In the genomic region with DNA sequence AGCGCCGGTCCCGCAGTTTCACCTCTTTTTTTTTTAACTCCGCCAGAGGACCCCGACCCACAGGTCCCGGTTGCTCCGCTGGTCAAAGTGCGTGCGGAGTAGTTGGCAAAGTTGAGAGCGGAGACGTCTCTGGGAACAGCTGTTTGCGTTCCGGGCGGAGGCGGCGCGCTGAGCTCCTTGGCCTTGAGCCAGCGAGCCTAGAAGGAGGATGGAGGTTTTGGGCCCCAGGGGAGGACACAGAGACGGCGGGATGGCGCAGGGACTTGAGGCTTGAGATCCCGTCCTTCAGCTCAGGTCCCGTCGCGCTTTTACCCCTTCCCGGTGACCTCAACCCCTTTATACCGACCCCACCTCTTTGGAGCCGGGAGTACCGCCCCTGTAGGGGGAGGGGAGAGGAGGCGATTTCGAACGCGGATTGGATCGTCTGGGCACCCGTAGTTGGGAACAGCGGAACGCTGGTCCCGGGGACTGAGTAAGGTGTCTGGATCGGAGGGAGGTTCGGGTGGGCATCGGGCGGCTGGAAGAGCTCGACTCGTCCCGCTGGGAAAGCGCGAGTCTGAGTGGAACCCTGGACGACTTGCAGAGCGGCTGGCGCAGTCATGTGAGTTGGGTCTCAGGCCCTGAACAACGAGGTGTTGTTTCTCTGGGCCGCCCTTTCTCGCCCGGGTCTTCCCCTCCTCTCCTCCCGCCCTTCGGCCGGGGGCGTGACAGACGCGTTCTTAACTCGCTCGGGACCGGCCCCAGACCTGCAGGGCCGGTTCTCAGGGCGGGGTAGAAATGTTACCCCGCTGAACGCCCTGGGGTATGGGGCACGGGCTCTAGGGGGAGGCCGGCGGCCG, we compare ENCODE assay signal across 8 cellular contexts. TPM values are rescaled to one million over a fixed set of nuclear protein-coding genes. Genes with fewer than 3 reads are reported as not detected.
DNase-seq lines count a peak whose midpoint lies in the region; ATAC-seq, FAIRE-seq and TF ChIP-seq lines count a peak whose summit lies in the region.

A gene with protein sequence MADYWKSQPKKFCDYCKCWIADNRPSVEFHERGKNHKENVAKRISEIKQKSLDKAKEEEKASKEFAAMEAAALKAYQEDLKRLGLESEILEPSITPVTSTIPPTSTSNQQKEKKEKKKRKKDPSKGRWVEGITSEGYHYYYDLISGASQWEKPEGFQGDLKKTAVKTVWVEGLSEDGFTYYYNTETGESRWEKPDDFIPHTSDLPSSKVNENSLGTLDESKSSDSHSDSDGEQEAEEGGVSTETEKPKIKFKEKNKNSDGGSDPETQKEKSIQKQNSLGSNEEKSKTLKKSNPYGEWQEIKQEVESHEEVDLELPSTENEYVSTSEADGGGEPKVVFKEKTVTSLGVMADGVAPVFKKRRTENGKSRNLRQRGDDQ (plus strand): TSS at position 435 of the 839 bp plus-strand sequence. CDS start 165 bp downstream, at position 600.

- peak within 1 kb of the TSS; percentile 93 for H3K9ac ChIP-seq in HepG2 (ENCODE audit: insufficient read depth, low read depth, low read length)

- no peak for TF ChIP-seq CTCF in C4-2B (conservative IDR thresholded peaks at IDR 0.05)
- no peak for TF ChIP-seq CTCF in HepG2 (CRISPR knock-in tag; IDR thresholded peaks at IDR 0.05)

- peak within 1 kb of the TSS; percentile 84 to 96 (median 90) for H3K4me3 ChIP-seq in HepG2 (replicated peaks in 1 of 3; ENCODE audit: insufficient read depth in 1 of 3, low read depth in 2 of 3, low read length in 3 of 3)

- POLR2A ChIA-PET in HepG2 (lab: Yijun Ruan, JAX) = interaction anchor here (0.6 to 2.7 kb wide), 17 partner anchors 12 to 589 kb away, joined by 3 to 35 read pairs (median 7); a partner anchor contains a TSS

- DNase-seq in NCI-H526 (lab: John Stamatoyannopoulos, UW) (peak; percentile 97 to 99), dedifferentiated amniotic fluid mesenchymal stem cell (ENCODE audit: extremely low spot score) (peak; percentile 87), HepG2 (ENCODE audit: low spot score) (peak; percentile 89)
- peak; percentile 83 for DNase-seq in activated CD4-positive, alpha-beta T cell treated with anti-CD3 and anti-CD28 coated beads, Interleukin-2, amount 50 U/mL, for 1 hour
- DNase-seq in stimulated activated CD4-positive, alpha-beta T cell treated with anti-CD3 and anti-CD28 coated beads, Interleukin-2, amount 100 ng/mL, for 48 hours = peak; percentile 80 to 86

- H3K27ac ChIP-seq in C4-2B = peak within 1 kb of the TSS; percentile 93
- peak within 1 kb of the TSS; percentile 98 for H3K27ac ChIP-seq in HepG2 (ENCODE audit: extremely low read length, insufficient read depth, low read length)

- in situ Hi-C loops in HepG2 (cut with HindIII; ENCODE audit: extremely low pct_ligation_motif_present, low pct_unique_long_range_greater_than_20kb) = loop anchor here (10.0 kb wide), 1 partner anchor 134 kb away; a partner anchor contains a TSS

- H3K4me2 ChIP-seq in HepG2 (ENCODE audit: low read depth, low read length) = peak within 1 kb of the TSS; percentile 86

- ATAC-seq in GM19324 (IDR thresholded peaks at IDR 0.05; ENCODE audit: low FRiP score, unreplicated experiment) (peak; percentile 76), HG03460 (IDR thresholded peaks at IDR 0.05; ENCODE audit: unreplicated experiment) (peak; percentile 66), HepG2 (peak; percentile 82)

- H2AFZ ChIP-seq in HepG2 (ENCODE audit: low read length) = no peak within 1 kb of the TSS

- peaks cover 75% of the 10 kb centered on the region for H3K79me2 ChIP-seq in HepG2 (ENCODE audit: insufficient read depth, low read length)

- TF ChIP-seq EP300 in HepG2 (IDR thresholded peaks at IDR 0.05; ENCODE audit: low read depth in 2 of 2, low read length in 2 of 2) (peak; percentile 64 to 76), HepG2 (CRISPR knock-in tag; IDR thresholded peaks at IDR 0.05; ENCODE audit: borderline replicate concordance) (peak; percentile 39; the same call in 1 of the 2 replicates)

- no TSS peak for BruUV-seq in HepG2 (replicated peaks; lab: Mats Ljungman, UMichigan)

- WGBS in HepG2 (ENCODE audit: low lambda C conversion rate) = under 1% methylated on average over 23 of the region's 71 CpGs

- H3K36me3 ChIP-seq in HepG2 (replicated peaks in 1 of 2; ENCODE audit: control insufficient read depth in 1 of 2, insufficient read depth in 2 of 2, low read length in 2 of 2) = peaks cover 0 to 10% of the 10 kb centered on the region in 2 experiments

- intact Hi-C loops in HepG2 (cut with micrococcal nuclease; ENCODE audit: unreplicated experiment) = loop anchor here (1.0 to 5.0 kb wide), 5 partner anchors 56 to 274 kb away; a partner anchor contains a TSS

- FAIRE-seq in HepG2 (lab: Jason Lieb, UNC) = peak; percentile 44

- peak; percentile 98 for TF ChIP-seq POLR2A in HepG2 (IDR thresholded peaks at IDR 0.05; ENCODE audit: insufficient read depth in 1 of 2, low read depth in 2 of 2, low read length in 2 of 2)

- H4K20me1 ChIP-seq in HepG2 (ENCODE audit: insufficient read depth, low read length) = peaks cover 25% of the 10 kb centered on the region

- H3K4me1 ChIP-seq in HepG2 (ENCODE audit: insufficient read depth, low read length) = peaks cover 52% of the 10 kb centered on the region

- no peaks in the 10 kb centered on the region; a peak in 1 of 5 replicates for H3K27me3 ChIP-seq in HepG2 (ENCODE audit: control insufficient read depth in 1 of 2, insufficient read depth in 2 of 2, low read length in 2 of 2)

- CTCF ChIA-PET in HepG2 (lab: Yijun Ruan, JAX; ENCODE audit: low intra/inter-chr PET ratio, low total read pairs) = no interaction called here

- H3K9me3 ChIP-seq in HepG2 (ENCODE audit: low read length) = no peaks in the 10 kb centered on the region

- TF ChIP-seq RAD21 in HepG2 (CRISPR knock-in tag; IDR thresholded peaks at IDR 0.05) = 0 out of 2 replicates have a peak, but pooled peaks have one; percentile 32

TF ChIP-seq in HepG2, 621 proteins besides CTCF, POLR2A, EP300 and RAD21 (continues in another document):
- TF ChIP-seq ZNF350 (CRISPR knock-in tag; IDR thresholded peaks at IDR 0.05; ENCODE audit: borderline replicate concordance, low read depth) (peak; percentile 56), SAFB2 (CRISPR knock-in tag; IDR thresholded peaks at IDR 0.05; ENCODE audit: borderline replicate concordance, low read depth) (no peak; the same call in 1 of the 2 replicates), TBP (CRISPR knock-in tag; IDR thresholded peaks at IDR 0.05) (no peak), ZNF224 (CRISPR knock-in tag; IDR thresholded peaks at IDR 0.05) (no peak), ZKSCAN8 (CRISPR knock-in tag; IDR thresholded peaks at IDR 0.05; ENCODE audit: borderline replicate concordance) (no peak), MXI1 (IDR thresholded peaks at IDR 0.05; ENCODE audit: borderline replicate concordance, low read depth, low read length) (peak; percentile 77; the same call in 2 of the 3 replicates), BCL6 (CRISPR knock-in tag; IDR thresholded peaks at IDR 0.05) (no peak; the same call in 1 of the 2 replicates), TBX3 (IDR thresholded peaks at IDR 0.05; ENCODE audit: borderline replicate concordance) (peak; percentile 93), ZNF766 (CRISPR knock-in tag; IDR thresholded peaks at IDR 0.05; ENCODE audit: borderline replicate concordance) (no peak; the same call in 1 of the 2 replicates), ZNF879 (CRISPR knock-in tag; IDR thresholded peaks at IDR 0.05) (no peak), ZNF556 (CRISPR knock-in tag; IDR thresholded peaks at IDR 0.05; ENCODE audit: borderline replicate concordance) (peak; percentile 84), ZNF775 (CRISPR knock-in tag; IDR thresholded peaks at IDR 0.05; ENCODE audit: borderline replicate concordance) (no peak), ZNF431 (CRISPR knock-in tag; IDR thresholded peaks at IDR 0.05; ENCODE audit: borderline replicate concordance, low read depth) (0 out of 2 replicates have a peak, but pooled peaks have one; percentile 21), HIVEP1 (CRISPR knock-in tag; IDR thresholded peaks at IDR 0.05) (no peak), HMGA1 (CRISPR knock-in tag; conservative IDR thresholded peaks at IDR 0.05) (no peak)
- TF ChIP-seq, protein P1, sequence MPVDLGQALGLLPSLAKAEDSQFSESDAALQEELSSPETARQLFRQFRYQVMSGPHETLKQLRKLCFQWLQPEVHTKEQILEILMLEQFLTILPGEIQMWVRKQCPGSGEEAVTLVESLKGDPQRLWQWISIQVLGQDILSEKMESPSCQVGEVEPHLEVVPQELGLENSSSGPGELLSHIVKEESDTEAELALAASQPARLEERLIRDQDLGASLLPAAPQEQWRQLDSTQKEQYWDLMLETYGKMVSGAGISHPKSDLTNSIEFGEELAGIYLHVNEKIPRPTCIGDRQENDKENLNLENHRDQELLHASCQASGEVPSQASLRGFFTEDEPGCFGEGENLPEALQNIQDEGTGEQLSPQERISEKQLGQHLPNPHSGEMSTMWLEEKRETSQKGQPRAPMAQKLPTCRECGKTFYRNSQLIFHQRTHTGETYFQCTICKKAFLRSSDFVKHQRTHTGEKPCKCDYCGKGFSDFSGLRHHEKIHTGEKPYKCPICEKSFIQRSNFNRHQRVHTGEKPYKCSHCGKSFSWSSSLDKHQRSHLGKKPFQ (CRISPR knock-in tag; IDR thresholded peaks at IDR 0.05; ENCODE audit: insufficient replicate concordance) = no peak

RNA-seq across cellular contexts. Expression of the gene that starts here (rescaled TPM):
- total RNA-seq in HepG2 (2016; rRNA removed; fragmentation: Illumina TruSeq; extraction: Trizol) = 11.7 and 16.8 TPM in 2 replicates
- 1.8 and 2.7 TPM in 2 replicates for total RNA-seq in HepG2 (2016; cell fraction: cytosol; rRNA removed; fragmentation: Illumina TruSeq; extraction: Trizol; ENCODE audit: low read depth)
- 12.5 and 16.9 TPM in 2 replicates for total RNA-seq in HepG2 (2016; cell fraction: insoluble cytoplasmic fraction; rRNA removed; fragmentation: Illumina TruSeq; extraction: Trizol)
- total RNA-seq in HepG2 (2016; cell fraction: membrane; rRNA removed; fragmentation: Illumina TruSeq; extraction: Trizol) = 4.5 and 4.9 TPM in 2 replicates
- 8.6 and 8.7 TPM in 2 replicates for total RNA-seq in HepG2 (2016; cell fraction: nucleus; rRNA removed; fragmentation: Illumina TruSeq; extraction: Trizol)
- polyA plus RNA-seq in HepG2 (2011; rRNA removed) = 5.6 and 6.7 TPM in 2 replicates
- polyA plus RNA-seq in HepG2 (2011; cell fraction: cytosol; rRNA removed) = 2.7 and 3.8 TPM in 2 replicates
- polyA plus RNA-seq in HepG2 (2011; cell fraction: nucleus; rRNA removed) = 2.8 and 4.4 TPM in 2 replicates
- 9.8 and 11.1 TPM in 2 replicates for polyA plus RNA-seq in HepG2 (2012)
- 1.0 and 1.1 TPM in 2 replicates for polyA plus RNA-seq in HepG2 (2016; cell fraction: cytosol; fragmentation: Illumina TruSeq; extraction: Trizol; ENCODE audit: low read depth)
- polyA plus RNA-seq in HepG2 (2016; cell fraction: insoluble cytoplasmic fraction; fragmentation: Illumina TruSeq; extraction: Trizol; ENCODE audit: low read depth) = 18.0 and 18.9 TPM in 2 replicates
- polyA plus RNA-seq in HepG2 (2016; cell fraction: membrane; fragmentation: Illumina TruSeq; extraction: Trizol; ENCODE audit: low read depth) = 2.6 and 3.2 TPM in 2 replicates
- 14.5 and 15.5 TPM in 2 replicates for polyA plus RNA-seq in HepG2 (2016; cell fraction: nucleus; fragmentation: Illumina TruSeq; extraction: Trizol; ENCODE audit: insufficient read depth, low read depth)
- polyA minus RNA-seq in HepG2 (2011; rRNA and poly(A)+ RNA removed; ENCODE audit: low replicate concordance) = 0.91 and 1.3 TPM in 2 replicates
- polyA minus RNA-seq in HepG2 (2011; cell fraction: cytosol; rRNA and poly(A)+ RNA removed) = 3.2 and 3.7 TPM in 2 replicates
- polyA minus RNA-seq in HepG2 (2011; cell fraction: nucleus; rRNA and poly(A)+ RNA removed) = 8.1 and 9.2 TPM in 2 replicates

Comparison
In these comparisons a context has a peak if more than half of its experiments do, and no peak if none do; other contexts are left out.
1. Peak in every context shown above with its lines: DNase-seq, ATAC-seq, H3K4me3 ChIP-seq and H3K27ac ChIP-seq.